ENCODE assay signal across 10 cellular contexts in the genomic region with DNA sequence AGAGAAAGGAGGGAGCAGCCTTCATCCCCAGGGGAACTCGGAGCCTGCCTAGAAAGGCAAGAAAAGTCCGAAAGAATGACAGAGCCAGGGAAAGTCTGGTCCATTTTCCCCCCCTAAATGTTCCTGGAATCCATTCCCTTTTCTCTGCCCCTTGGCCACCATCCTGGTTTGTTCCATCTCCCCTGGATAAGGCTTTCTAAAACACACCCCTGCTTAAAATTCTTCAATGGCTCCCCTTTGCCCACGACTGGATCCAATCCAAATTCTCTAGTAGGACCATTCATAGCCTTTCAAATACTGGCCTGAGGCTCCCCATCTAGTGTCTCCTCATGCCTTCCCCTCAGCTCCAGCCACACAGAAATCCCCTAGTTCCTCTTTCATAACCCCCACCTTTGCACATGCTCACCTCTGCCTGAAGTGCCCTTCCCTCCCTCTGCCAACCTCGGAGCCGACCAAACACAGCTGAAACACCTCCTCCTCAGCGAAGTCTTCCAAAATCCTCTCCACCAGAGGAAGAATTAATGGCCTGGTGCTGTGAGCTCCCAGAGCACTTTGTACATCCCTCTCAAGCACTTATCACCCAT.
A peak's percentile ranks its signal among the peaks of the same experiment; 100 is the strongest.
DNase-seq lines count a peak whose midpoint lies in the region; ATAC-seq and TF ChIP-seq lines count a peak whose summit lies in the region.
"Had no signal": no experiment of that assay in that cellular context is flagged by ENCODE, and none has a peak within 500 bp of the region (broad histone marks: within the 10 kb centered on the region; RNA-seq: fewer than 3 reads in every experiment).

No MANE protein-coding gene starts in this region.

- H3K79me2 ChIP-seq in trophoblast cell (ENCODE audit: control insufficient read depth, insufficient read depth, low read length, poor library complexity) = no peaks in the 10 kb centered on the region

- no peak overlapping the region for H3K18ac ChIP-seq in trophoblast cell (ENCODE audit: low read length)

- ATAC-seq in left ventricle myocardium superior = no peak

- H2AK5ac ChIP-seq in trophoblast cell (ENCODE audit: low read length) = no peak overlapping the region

- H3K4me3 ChIP-seq in H7 (ENCODE audit: insufficient read depth, low read depth, low read length) (no peak overlapping the region), esophagus muscularis mucosa (no peak overlapping the region), trophoblast cell (ENCODE audit: low read depth, low read length) (no peak overlapping the region)

- H3K4me2 ChIP-seq in trophoblast cell (ENCODE audit: low read length) = no peak overlapping the region
- H3K4me2 ChIP-seq: KMS-11 had no signal

- no peak overlapping the region for H4K91ac ChIP-seq in trophoblast cell (ENCODE audit: low read depth, low read length)

- no peak overlapping the region for H2BK5ac ChIP-seq in trophoblast cell (ENCODE audit: low read depth, low read length, poor library complexity)

- H2BK120ac ChIP-seq in trophoblast cell (ENCODE audit: insufficient read depth, low read length, poor library complexity) = no peak overlapping the region

- H2AFZ ChIP-seq in trophoblast cell (ENCODE audit: insufficient read depth, low read length, poor library complexity) = no peak overlapping the region

- H3K27me3 ChIP-seq in H7 (ENCODE audit: control insufficient read depth, insufficient read depth, low read length) = peaks cover 10% of the 10 kb centered on the region
- H3K27me3 ChIP-seq in esophagus muscularis mucosa = peaks cover 0 to 31% (median 2%) of the 10 kb centered on the region in 4 donors
- H3K27me3 ChIP-seq in trophoblast cell (ENCODE audit: insufficient read depth, low read length) = peaks cover 4% of the 10 kb centered on the region

- H2BK12ac ChIP-seq in trophoblast cell (ENCODE audit: low read length) = no peak overlapping the region

- TF ChIP-seq POLR2A in esophagus muscularis mucosa (IDR thresholded peaks at IDR 0.05; ENCODE audit: low read depth) = no peak

- TF ChIP-seq EP300 in esophagus muscularis mucosa (IDR thresholded peaks at IDR 0.05) = no peak

- H3K4me1 ChIP-seq in esophagus muscularis mucosa (peaks cover 5 to 12% (median 11%) of the 10 kb centered on the region in 4 donors), trophoblast cell (ENCODE audit: control insufficient read depth in 1 of 2, insufficient read depth in 2 of 2, low read length in 2 of 2) (no peaks in the 10 kb centered on the region)

- H3K27ac ChIP-seq in esophagus muscularis mucosa (replicated peaks in 1 of 4) (peak overlapping the region in 1 of 4 donors; percentile 22), trophoblast cell (ENCODE audit: low read depth, low read length) (no peak overlapping the region)
- H3K27ac ChIP-seq: KMS-11 had no signal

- no peak for TF ChIP-seq CTCF in GM13977 (IDR thresholded peaks at IDR 0.05; ENCODE audit: extremely low read depth, insufficient read depth, missing control alignments)
- no peak for TF ChIP-seq CTCF in esophagus muscularis mucosa (IDR thresholded peaks at IDR 0.05)

- H3K9ac ChIP-seq in trophoblast cell (ENCODE audit: low read length) = no peak overlapping the region
- H3K9ac ChIP-seq: KMS-11 had no signal

- no peak overlapping the region for H3K4ac ChIP-seq in trophoblast cell (ENCODE audit: low read depth, low read length)

- no peak overlapping the region for H3K23ac ChIP-seq in trophoblast cell (ENCODE audit: low read length)

- DNase-seq in GM13977 (ENCODE audit: low spot score) = peak; percentile 53
- DNase-seq in H7 = peak; percentile 14
- peak; percentile 77 for DNase-seq in NCI-H187 treated with DMSO at 0.1 percent for 48 hours (lab: John Stamatoyannopoulos, UW)
- DNase-seq in inferior parietal cortex (ENCODE audit: extremely low spot score) = peak; percentile 42
- no peak for DNase-seq in epidermal melanocyte (ENCODE audit: insufficient read length, low spot score)
- DNase-seq in left ventricle myocardium superior = no peak
- no peak for DNase-seq in esophagus muscularis mucosa (ENCODE audit: extremely low spot score)
- no peak for DNase-seq in trophoblast cell
- DNase-seq: CD4-positive, CD25-positive, alpha-beta regulatory T cell had no signal

- no peaks in the 10 kb centered on the region for H3K36me3 ChIP-seq in H7 (replicated peaks; ENCODE audit: control insufficient read depth, insufficient read depth, low read length)
- H3K36me3 ChIP-seq in esophagus muscularis mucosa = no peaks in the 10 kb centered on the region
- H3K36me3 ChIP-seq in trophoblast cell (ENCODE audit: control insufficient read depth in 1 of 2, insufficient read depth in 2 of 2, low read length in 2 of 2) = no peaks in the 10 kb centered on the region

- no peaks in the 10 kb centered on the region for H3K79me1 ChIP-seq in trophoblast cell (ENCODE audit: low read length)

- in situ Hi-C loops in GM13977 (cut with MboI; ENCODE audit: low pct_unique_long_range_greater_than_20kb, low sequenced_read_pairs, unreplicated experiment) = no loop called here

- no peaks in the 10 kb centered on the region for H3K9me3 ChIP-seq in esophagus muscularis mucosa
- H3K9me3 ChIP-seq in trophoblast cell (ENCODE audit: insufficient read depth, low read depth, low read length) = no peaks in the 10 kb centered on the region

- WGBS in esophagus muscularis mucosa = 56% methylated on average over 6 of the region's 6 CpGs
- WGBS in trophoblast cell (ENCODE audit: extremely low coverage, insufficient coverage, insufficient read length) = no CpG with 5 or more reads among the region's 6 CpGs

- no peak overlapping the region for H4K8ac ChIP-seq in trophoblast cell (ENCODE audit: low read depth, low read length)

- no peak overlapping the region for H3K14ac ChIP-seq in trophoblast cell (ENCODE audit: low read length)

- H4K12ac ChIP-seq in trophoblast cell (ENCODE audit: low read depth, low read length) = no peak overlapping the region

- intact Hi-C loops in left ventricle myocardium superior (cut with micrococcal nuclease) = no loop called here
- intact Hi-C loops in esophagus muscularis mucosa (cut with DNase I) = no loop called here

Comparison
In these comparisons a context has a peak if more than half of its experiments do, and no peak if none do; other contexts are left out.
1. DNase-seq: peak in GM13977 (single experiment), H7 (single experiment), NCI-H187 treated with DMSO at 0.1 percent for 48 hours (single experiment) and inferior parietal cortex (single experiment); none in epidermal melanocyte (single experiment), left ventricle myocardium superior (single experiment), esophagus muscularis mucosa (single experiment) and trophoblast cell (0 of 2).